1 cellular context compared by ENCODE assay signal in the genomic region with DNA sequence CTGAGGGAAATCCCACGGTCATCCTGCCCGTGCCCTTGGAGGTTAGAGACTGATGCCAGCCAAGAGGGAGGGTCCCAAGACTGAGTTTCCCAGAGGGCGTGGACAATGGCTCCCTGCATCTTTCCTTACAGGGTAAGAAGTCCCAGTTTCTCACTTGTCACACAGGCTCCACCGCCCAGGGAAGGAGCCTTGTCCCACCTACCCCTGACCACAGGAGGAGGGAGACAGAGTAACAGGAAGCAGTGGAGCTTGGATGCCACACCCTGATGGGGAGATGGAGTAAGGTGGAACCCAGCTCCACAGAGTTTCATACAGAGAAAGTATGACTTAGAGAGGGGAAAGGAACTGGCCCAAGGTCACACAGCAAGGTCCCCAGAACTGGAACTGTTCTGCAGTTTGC.
TF ChIP-seq lines count a peak whose summit lies in the region.

No MANE protein-coding gene starts in this region.

TF ChIP-seq in K562, 482 proteins besides CTCF, POLR2A, EP300 and RAD21:
- TF ChIP-seq ZNF184 (CRISPR knock-in tag; IDR thresholded peaks at IDR 0.05) (no peak), SRF (CRISPR knock-in tag; IDR thresholded peaks at IDR 0.05) (no peak), ILK (tag; IDR thresholded peaks at IDR 0.05; ENCODE audit: borderline replicate concordance, low read depth) (no peak), RBM39 (optimal IDR thresholded peaks at IDR 0.05; ENCODE audit: low read depth, low read length) (no peak), TCFL5 (CRISPR knock-in tag; conservative IDR thresholded peaks at IDR 0.05) (no peak), NFXL1 (CRISPR knock-in tag; IDR thresholded peaks at IDR 0.05) (no peak), MBD1 (CRISPR knock-in tag; IDR thresholded peaks at IDR 0.05) (no peak), XRCC5 (IDR thresholded peaks at IDR 0.05; ENCODE audit: low read depth, low read length) (no peak), ZNF324 (CRISPR knock-in tag; IDR thresholded peaks at IDR 0.05) (no peak), ZNF12 (CRISPR knock-in tag; IDR thresholded peaks at IDR 0.05) (no peak), ZNF253 (CRISPR knock-in tag; conservative IDR thresholded peaks at IDR 0.05) (no peak), NR2C2 (CRISPR knock-in tag; IDR thresholded peaks at IDR 0.05) (no peak), NR2C2 (tag; IDR thresholded peaks at IDR 0.05) (no peak), HNRNPL (IDR thresholded peaks at IDR 0.05; ENCODE audit: low read depth, low read length) (no peak)
- TF ChIP-seq, protein P1, sequence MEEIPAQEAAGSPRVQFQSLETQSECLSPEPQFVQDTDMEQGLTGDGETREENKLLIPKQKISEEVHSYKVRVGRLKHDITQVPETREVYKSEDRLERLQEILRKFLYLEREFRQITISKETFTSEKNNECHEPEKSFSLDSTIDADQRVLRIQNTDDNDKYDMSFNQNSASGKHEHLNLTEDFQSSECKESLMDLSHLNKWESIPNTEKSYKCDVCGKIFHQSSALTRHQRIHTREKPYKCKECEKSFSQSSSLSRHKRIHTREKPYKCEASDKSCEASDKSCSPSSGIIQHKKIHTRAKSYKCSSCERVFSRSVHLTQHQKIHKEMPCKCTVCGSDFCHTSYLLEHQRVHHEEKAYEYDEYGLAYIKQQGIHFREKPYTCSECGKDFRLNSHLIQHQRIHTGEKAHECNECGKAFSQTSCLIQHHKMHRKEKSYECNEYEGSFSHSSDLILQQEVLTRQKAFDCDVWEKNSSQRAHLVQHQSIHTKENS (CRISPR knock-in tag; IDR thresholded peaks at IDR 0.05) = no peak
- TF ChIP-seq, protein P2, sequence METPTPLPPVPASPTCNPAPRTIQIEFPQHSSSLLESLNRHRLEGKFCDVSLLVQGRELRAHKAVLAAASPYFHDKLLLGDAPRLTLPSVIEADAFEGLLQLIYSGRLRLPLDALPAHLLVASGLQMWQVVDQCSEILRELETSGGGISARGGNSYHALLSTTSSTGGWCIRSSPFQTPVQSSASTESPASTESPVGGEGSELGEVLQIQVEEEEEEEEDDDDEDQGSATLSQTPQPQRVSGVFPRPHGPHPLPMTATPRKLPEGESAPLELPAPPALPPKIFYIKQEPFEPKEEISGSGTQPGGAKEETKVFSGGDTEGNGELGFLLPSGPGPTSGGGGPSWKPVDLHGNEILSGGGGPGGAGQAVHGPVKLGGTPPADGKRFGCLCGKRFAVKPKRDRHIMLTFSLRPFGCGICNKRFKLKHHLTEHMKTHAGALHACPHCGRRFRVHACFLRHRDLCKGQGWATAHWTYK (CRISPR knock-in tag; IDR thresholded peaks at IDR 0.05) = no peak
- TF ChIP-seq, protein P3, sequence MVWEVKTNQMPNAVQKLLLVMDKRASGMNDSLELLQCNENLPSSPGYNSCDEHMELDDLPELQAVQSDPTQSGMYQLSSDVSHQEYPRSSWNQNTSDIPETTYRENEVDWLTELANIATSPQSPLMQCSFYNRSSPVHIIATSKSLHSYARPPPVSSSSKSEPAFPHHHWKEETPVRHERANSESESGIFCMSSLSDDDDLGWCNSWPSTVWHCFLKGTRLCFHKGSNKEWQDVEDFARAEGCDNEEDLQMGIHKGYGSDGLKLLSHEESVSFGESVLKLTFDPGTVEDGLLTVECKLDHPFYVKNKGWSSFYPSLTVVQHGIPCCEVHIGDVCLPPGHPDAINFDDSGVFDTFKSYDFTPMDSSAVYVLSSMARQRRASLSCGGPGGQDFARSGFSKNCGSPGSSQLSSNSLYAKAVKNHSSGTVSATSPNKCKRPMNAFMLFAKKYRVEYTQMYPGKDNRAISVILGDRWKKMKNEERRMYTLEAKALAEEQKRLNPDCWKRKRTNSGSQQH (CRISPR knock-in tag; IDR thresholded peaks at IDR 0.05) = no peak
TF ChIP-seq in K562: peak in this region for 0.
